15 cellular contexts compared by ENCODE assay signal in genomic region chr18:61955644-61956043, GRCh38.
DNase-seq lines count a peak whose midpoint lies in the region; ATAC-seq, FAIRE-seq and TF ChIP-seq lines count a peak whose summit lies in the region.
"Had no signal": no experiment of that assay in that cellular context is flagged by ENCODE, and none has a peak within 500 bp of the region (broad histone marks: within the 10 kb centered on the region; RNA-seq: fewer than 3 reads in every experiment).

No MANE protein-coding gene starts in this region.

- DNase-seq in esophagus muscularis mucosa (ENCODE audit: extremely low spot score) (peak; percentile 81), kidney tubule cell (ENCODE audit: low spot score) (no peak), pancreas (no peak), adrenal gland (no peak)
- DNase-seq in naive thymus-derived CD8-positive, alpha-beta T cell: no peak
- DNase-seq: activated naive CD4-positive, alpha-beta T cell treated with Interleukin-2 at 50 U/mL for 16 hours; DMS153; left cardiac atrium; stimulated activated CD4-positive, alpha-beta T cell treated with anti-CD3 and anti-CD28 coated beads, Interleukin-2, amount 100 ng/mL, for 24 hours had no signal

- H3K27ac ChIP-seq in esophagus muscularis mucosa (replicated peaks in 1 of 4) (no peak overlapping the region), pancreas (no peak overlapping the region), adrenal gland (no peak overlapping the region)
- H3K27ac ChIP-seq: parathyroid adenoma had no signal

- H3K27me3 Mint-ChIP-seq in naive thymus-derived CD8-positive, alpha-beta T cell: peaks cover 0 to 16% (median 5%) of the 10 kb centered on the region in 5 donors

- no peaks in the 10 kb centered on the region for H3K9me3 Mint-ChIP-seq in naive thymus-derived CD8-positive, alpha-beta T cell

- H3K4me1 ChIP-seq in esophagus muscularis mucosa (peaks cover 0 to 15% (median 13%) of the 10 kb centered on the region in 4 donors), pancreas (peaks cover 0 to 3% (median 0%) of the 10 kb centered on the region in 3 donors), adrenal gland (replicated peaks in 1 of 2) (no peaks in the 10 kb centered on the region)
- H3K4me1 ChIP-seq: parathyroid adenoma had no signal

- no peak overlapping the region for H3K4me3 Mint-ChIP-seq in naive thymus-derived CD8-positive, alpha-beta T cell

- peaks cover 0 to 11% (median 2%) of the 10 kb centered on the region in 4 donors for H3K4me1 Mint-ChIP-seq in naive thymus-derived CD8-positive, alpha-beta T cell

- no peak for FAIRE-seq in pancreas (lab: Jason Lieb, UNC)
- FAIRE-seq: HTR-8/SVneo had no signal

- H3K27ac Mint-ChIP-seq in naive thymus-derived CD8-positive, alpha-beta T cell: no peak overlapping the region

- 92% methylated on average over 2 of the region's 2 CpGs for WGBS in esophagus muscularis mucosa
- 72 to 83% methylated on average over 2 of the region's 2 CpGs for WGBS in pancreas, 2 donors
- 57 to 70% (median 63%) methylated on average over 2 of the region's 2 CpGs for WGBS in adrenal gland, 4 donors

- ATAC-seq in GM19035 (IDR thresholded peaks at IDR 0.05; ENCODE audit: unreplicated experiment): peak; percentile 27
- ATAC-seq in HG02588 (IDR thresholded peaks at IDR 0.05; ENCODE audit: unreplicated experiment): peak; percentile 22
- ATAC-seq in HG03469 (IDR thresholded peaks at IDR 0.05; ENCODE audit: unreplicated experiment): peak; percentile 35
- no peak for ATAC-seq in pancreas
- no peak for ATAC-seq in naive thymus-derived CD8-positive, alpha-beta T cell
- ATAC-seq: activated CD4-positive, CD25-positive, alpha-beta regulatory T cell treated with anti-CD3 and anti-CD28 coated beads, Interleukin-2, amount 50 U/mL, for 24 hours; left cardiac atrium had no signal

- H3K9me3 ChIP-seq in esophagus muscularis mucosa: no peaks in the 10 kb centered on the region
- H3K9me3 ChIP-seq in pancreas: no peaks in the 10 kb centered on the region
- no peaks in the 10 kb centered on the region for H3K9me3 ChIP-seq in adrenal gland (replicated peaks in 1 of 3)

- TF ChIP-seq POLR2A in esophagus muscularis mucosa (IDR thresholded peaks at IDR 0.05; ENCODE audit: low read depth) (no peak), adrenal gland (IDR thresholded peaks at IDR 0.05) (no peak)

- TF ChIP-seq EP300 in esophagus muscularis mucosa (IDR thresholded peaks at IDR 0.05): no peak

- H3K27me3 ChIP-seq in esophagus muscularis mucosa (no peaks in the 10 kb centered on the region), pancreas (no peaks in the 10 kb centered on the region), adrenal gland (no peaks in the 10 kb centered on the region)

- no peak overlapping the region for H3K4me3 ChIP-seq in esophagus muscularis mucosa
- H3K4me3 ChIP-seq in pancreas: no peak overlapping the region
- no peak overlapping the region for H3K4me3 ChIP-seq in adrenal gland

- H3K36me3 ChIP-seq in esophagus muscularis mucosa (no peaks in the 10 kb centered on the region), pancreas (no peaks in the 10 kb centered on the region), adrenal gland (replicated peaks in 1 of 2) (no peaks in the 10 kb centered on the region)

- TF ChIP-seq CTCF in esophagus muscularis mucosa (IDR thresholded peaks at IDR 0.05) (no peak), pancreas (IDR thresholded peaks at IDR 0.05) (no peak), adrenal gland (IDR thresholded peaks at IDR 0.05) (no peak)

- intact Hi-C loops in esophagus muscularis mucosa (cut with DNase I): no loop called here
- intact Hi-C loops in pancreas (cut with DNase I): no loop called here
- intact Hi-C loops in adrenal gland (cut with DNase I): no loop called here

- no peaks in the 10 kb centered on the region for H3K36me3 Mint-ChIP-seq in naive thymus-derived CD8-positive, alpha-beta T cell

- POLR2A ChIA-PET in naive thymus-derived CD8-positive, alpha-beta T cell (lab: Charles Lee): no interaction called here

Comparison
In these comparisons a context has a peak if more than half of its experiments do, and no peak if none do; other contexts are left out.
1. ATAC-seq: peak in GM19035 (single experiment), HG02588 (single experiment) and HG03469 (single experiment); none in pancreas (0 of 4) and naive thymus-derived CD8-positive, alpha-beta T cell (0 of 2).